Comparison of ENCODE assay signal across 14 cellular contexts in the genomic region with DNA sequence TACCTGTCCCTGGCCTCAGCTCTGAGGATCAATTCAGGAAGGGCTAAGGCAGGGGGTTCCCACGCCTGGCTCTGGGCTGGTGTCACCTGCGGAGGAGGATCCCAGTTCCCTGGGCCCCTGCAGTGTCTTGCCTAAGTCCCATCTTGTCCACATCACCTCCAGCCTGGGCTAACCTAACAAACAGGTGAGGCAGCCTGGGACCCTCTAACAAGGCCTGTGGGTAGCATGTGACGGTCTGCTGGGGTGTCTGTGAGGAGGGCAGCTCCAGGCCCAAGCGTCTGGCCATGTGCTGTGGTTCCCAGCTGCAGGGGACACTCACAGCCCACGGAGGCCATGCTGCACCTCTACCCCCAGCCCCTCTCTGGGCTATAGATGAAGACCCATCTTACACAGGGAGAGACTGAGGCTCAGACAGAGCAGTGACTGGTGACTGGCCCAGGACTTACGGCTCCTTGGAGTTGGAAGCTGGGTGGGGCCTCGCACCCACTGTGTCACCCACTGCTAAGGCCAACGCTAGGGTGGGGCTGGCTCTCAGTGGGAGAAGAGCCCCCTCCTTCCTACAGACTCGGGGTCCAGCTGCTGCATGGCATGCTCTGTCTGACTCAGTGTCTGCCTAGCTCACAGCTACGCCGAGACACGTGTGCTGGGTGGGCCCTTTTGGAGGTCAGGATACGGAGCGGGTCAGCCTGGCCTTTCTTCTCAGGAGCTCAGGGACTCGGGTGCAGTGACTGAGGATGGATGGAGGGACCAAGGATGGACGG.
"Had no signal": no experiment of that assay in that cellular context is flagged by ENCODE, and none has a peak within 500 bp of the region (broad histone marks: within the 10 kb centered on the region; RNA-seq: fewer than 3 reads in every experiment).

No MANE protein-coding gene starts in this region.

- H3K4me3 Mint-ChIP-seq: activated naive CD4-positive, alpha-beta T cell treated with anti-CD3 and anti-CD28 coated beads, Interleukin-2, amount 50 U/mL, for 24 hours; brain; central memory CD8-positive, alpha-beta T cell; stimulated activated memory B cell treated with anti-CD40 and anti-IgM and Interleukin-4, amounts not matched to agents 10 μg/mL and 1 μg/mL and 100 μg/mL, for 72 hours had no signal

- H3K27ac Mint-ChIP-seq: activated naive CD4-positive, alpha-beta T cell treated with anti-CD3 and anti-CD28 coated beads, Interleukin-2, amount 50 U/mL, for 24 hours; activated T-helper 2 cell treated with anti-CD3 and anti-CD28 coated beads, Interferon-gamma antibody, Interleukin-2, Interleukin-4, amounts not matched to agents 10 μg/mL and 5 μg/mL and 100 μg/mL, durations not matched to agents 14 hours and 24 hours and 36 hours; stimulated activated memory B cell treated with anti-CD40 and anti-IgM and Interleukin-4, amounts not matched to agents 10 μg/mL and 1 μg/mL and 100 μg/mL, for 72 hours had no signal

- H3K36me3 ChIP-seq: ovary, tibial artery, vagina had no signal

- H3K27me3 Mint-ChIP-seq: activated naive CD4-positive, alpha-beta T cell treated with anti-CD3 and anti-CD28 coated beads, Interleukin-2, amount 50 U/mL, for 24 hours had no signal

- H3K4me3 ChIP-seq: lung, ovary, tibial artery, vagina had no signal

- H3K9me3 ChIP-seq: ovary had no signal

- H3K4me1 Mint-ChIP-seq: activated naive CD4-positive, alpha-beta T cell treated with anti-CD3 and anti-CD28 coated beads, Interleukin-2, amount 50 U/mL, for 24 hours; central memory CD8-positive, alpha-beta T cell had no signal

- H3K27me3 ChIP-seq: ovary, vagina had no signal

- DNase-seq: activated T-cell treated with anti-CD3 and anti-CD28 coated beads for 4 hours; amygdala; effector memory CD4-positive, alpha-beta T cell; foreskin melanocyte; midbrain had no signal

- H3K4me1 ChIP-seq: tibial artery, vagina had no signal

- H3K27ac ChIP-seq: ovary, tibial artery, vagina had no signal
